1 cellular context compared by ENCODE assay signal in genomic region chr1:3606779-3607702, GRCh38.
A peak's percentile ranks its signal among the peaks of the same experiment; 100 is the strongest.
TF ChIP-seq lines count a peak whose summit lies in the region.

No MANE protein-coding gene starts in this region.

TF ChIP-seq in HepG2, 621 proteins besides CTCF, POLR2A, EP300 and RAD21:
- TF ChIP-seq HNF4A (CRISPR knock-in tag; IDR thresholded peaks at IDR 0.05) (0 out of 2 replicates have a peak, but pooled peaks have one; percentile 20), ZNF768 (CRISPR knock-in tag; IDR thresholded peaks at IDR 0.05) (peak; percentile 78; the same call in 1 of the 2 replicates), ZNF362 (CRISPR knock-in tag; IDR thresholded peaks at IDR 0.05; ENCODE audit: borderline replicate concordance) (0 out of 2 replicates have a peak, but pooled peaks have one; percentile 29), ZMYM4 (CRISPR knock-in tag; IDR thresholded peaks at IDR 0.05) (no peak)
